In the genomic region with DNA sequence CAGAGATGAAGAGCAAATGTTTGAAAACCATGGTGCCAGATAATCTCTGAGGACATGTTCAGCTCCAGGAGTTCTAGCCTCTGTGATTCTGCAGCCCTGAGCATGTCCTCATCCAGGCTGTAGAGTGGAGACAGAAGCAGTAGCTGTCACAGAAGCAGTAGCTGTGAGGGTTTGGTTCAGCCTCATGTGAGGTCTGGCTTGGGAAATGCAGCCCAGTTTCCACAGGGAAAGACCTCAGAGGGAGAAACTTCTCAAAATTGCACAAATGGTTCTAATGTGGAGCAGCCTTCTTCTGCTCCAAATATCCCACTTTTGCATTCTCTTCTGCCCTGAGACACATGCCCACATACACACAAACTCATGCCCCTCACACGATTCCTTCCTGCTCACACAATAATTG, we compare ENCODE assay signal across 13 cellular contexts. TPM values are rescaled to one million over a fixed set of nuclear protein-coding genes. Genes with fewer than 3 reads are reported as not detected.
DNase-seq lines count a peak whose midpoint lies in the region; ATAC-seq, FAIRE-seq and TF ChIP-seq lines count a peak whose summit lies in the region.
"Had no signal": no experiment of that assay in that cellular context is flagged by ENCODE, and none has a peak within 500 bp of the region (broad histone marks: within the 10 kb centered on the region; RNA-seq: fewer than 3 reads in every experiment).

No MANE protein-coding gene starts in this region.

- ATAC-seq in WTC11 (no peak), foreskin keratinocyte (no peak), psoas muscle (no peak), HG02973 (IDR thresholded peaks at IDR 0.05; ENCODE audit: unreplicated experiment) (no peak)

- H3K27me3 ChIP-seq in AG04450 (ENCODE audit: control insufficient read depth, insufficient read depth, low read length) (no peaks in the 10 kb centered on the region), foreskin keratinocyte (no peaks in the 10 kb centered on the region), psoas muscle (ENCODE audit: insufficient read depth in 3 of 3, low read length in 2 of 3) (no peaks in the 10 kb centered on the region)

- no peak overlapping the region for H3K4me3 Mint-ChIP-seq in WTC11
- H3K4me3 Mint-ChIP-seq: T-helper 1 cell treated with Interleukin-12 subunit alpha and Interleukin-12 subunit beta and Interleukin-4 antibody, amounts not matched to agents 30 μg/mL and 1 μg/mL, for 36 hours had no signal

- DNase-seq in AG04450 (ENCODE audit: low read depth, low spot score), result no peak
- DNase-seq in WTC11 (ENCODE audit: low spot score), result no peak
- DNase-seq in foreskin keratinocyte, result no peak
- no peak for DNase-seq in psoas muscle
- no peak for DNase-seq in urothelium cell line (ENCODE audit: low spot score)
- no peak for DNase-seq in activated T-cell treated with anti-CD3 and anti-CD28 coated beads, Interleukin-2, amount 50 U/mL, for 48 hours
- DNase-seq in GM19239 (ENCODE audit: insufficient read length, low spot score), result no peak
- DNase-seq: activated CD8-positive, alpha-beta memory T cell treated with anti-CD3 and anti-CD28 coated beads for 24 hours; NCI-H1417 had no signal

- no peaks in the 10 kb centered on the region for H3K9me3 ChIP-seq in AG04450 (ENCODE audit: control insufficient read depth, insufficient read depth, low read length)
- no peaks in the 10 kb centered on the region for H3K9me3 ChIP-seq in psoas muscle

- no peaks in the 10 kb centered on the region for H3K27me3 Mint-ChIP-seq in WTC11 (ENCODE audit: low read depth)

- peak overlapping the region; percentile 97 for H3K27ac ChIP-seq in AG04450 (ENCODE audit: low read depth, low read length)
- peak overlapping the region; percentile 93 for H3K27ac ChIP-seq in foreskin keratinocyte
- peak overlapping the region; percentile 72 for H3K27ac ChIP-seq in psoas muscle
- H3K27ac ChIP-seq: parathyroid adenoma had no signal

- WGBS in psoas muscle, 3 donors, result 58 to 70% (median 68%) methylated on average over 1 of the region's 1 CpG

- peaks cover 35% of the 10 kb centered on the region for H3K36me3 Mint-ChIP-seq in WTC11

- CTCF ChIA-PET in AG04450 (lab: Charles Lee), result interaction anchor here (0.6 to 10.2 kb wide), 24 partner anchors 9 to 853 kb away, joined by 3 to 78 read pairs (median 5); no protein-coding TSS in a partner anchor
- CTCF ChIA-PET in WTC11 (lab: Charles Lee), result interaction anchor here (1.6 to 1.8 kb wide), 2 partner anchors 16 to 21 kb away, joined by 4 to 6 read pairs; no protein-coding TSS in a partner anchor

- H3K9me3 Mint-ChIP-seq in WTC11, result no peaks in the 10 kb centered on the region
- H3K9me3 Mint-ChIP-seq: T-helper 1 cell treated with Interleukin-12 subunit alpha and Interleukin-12 subunit beta and Interleukin-4 antibody, amounts not matched to agents 30 μg/mL and 1 μg/mL, for 36 hours had no signal

- H3K4me1 Mint-ChIP-seq in WTC11, result no peaks in the 10 kb centered on the region; the same call in 1 of the 2 replicates

- H3K27ac Mint-ChIP-seq in WTC11, result peak overlapping the region; percentile 46; the same call in 1 of the 2 replicates
- H3K27ac Mint-ChIP-seq: T-helper 1 cell treated with Interleukin-12 subunit alpha and Interleukin-12 subunit beta and Interleukin-4 antibody, amounts not matched to agents 30 μg/mL and 1 μg/mL, for 36 hours had no signal

- FAIRE-seq in urothelium cell line (lab: Jason Lieb, UNC), result no peak
- no peak for FAIRE-seq in GM19239 (lab: Jason Lieb, UNC)
- FAIRE-seq: islet of Langerhans had no signal

- H3K4me3 ChIP-seq in AG04450 (ENCODE audit: low read depth, low read length) (no peak overlapping the region), psoas muscle (no peak overlapping the region)

- peaks cover 0 to 26% of the 10 kb centered on the region in 2 donors for H3K36me3 ChIP-seq in psoas muscle (ENCODE audit: insufficient read depth in 1 of 2, low read depth in 1 of 2)

- no peak for TF ChIP-seq CTCF in AG04450 (IDR thresholded peaks at IDR 0.05; ENCODE audit: low read depth, low read length)
- TF ChIP-seq CTCF in WTC11 (IDR thresholded peaks at IDR 0.05), result no peak
- TF ChIP-seq CTCF in foreskin keratinocyte (conservative IDR thresholded peaks at IDR 0.05), result no peak
- no peak for TF ChIP-seq CTCF in psoas muscle (IDR thresholded peaks at IDR 0.05)

- intact Hi-C loops in psoas muscle (cut with DNase I), result loop anchor here (2.0 to 5.0 kb wide), 2 partner anchors 159 to 160 kb away; no protein-coding TSS in a partner anchor

- POLR2A ChIA-PET in AG04450 (lab: Yijun Ruan, JAX), result interaction anchor here (1.0 kb wide), 1 partner anchor 14 kb away, joined by 4 read pairs; no protein-coding TSS in a partner anchor
- POLR2A ChIA-PET in WTC11 (lab: Charles Lee), result no interaction called here

- peaks cover 25% of the 10 kb centered on the region for H3K4me1 ChIP-seq in foreskin keratinocyte
- no peaks in the 10 kb centered on the region for H3K4me1 ChIP-seq in psoas muscle
- H3K4me1 ChIP-seq: parathyroid adenoma had no signal

TF ChIP-seq in WTC11, 78 proteins besides CTCF, POLR2A, EP300 and RAD21:
- TF ChIP-seq MYBL2 (CRISPR knock-in tag; IDR thresholded peaks at IDR 0.05) (no peak), TEAD4 (CRISPR knock-in tag; IDR thresholded peaks at IDR 0.05) (no peak), GABPB1 (CRISPR knock-in tag; IDR thresholded peaks at IDR 0.05) (no peak), ZNF317 (CRISPR knock-in tag; IDR thresholded peaks at IDR 0.05; ENCODE audit: borderline replicate concordance, low read depth) (no peak)
- TF ChIP-seq, protein P1, sequence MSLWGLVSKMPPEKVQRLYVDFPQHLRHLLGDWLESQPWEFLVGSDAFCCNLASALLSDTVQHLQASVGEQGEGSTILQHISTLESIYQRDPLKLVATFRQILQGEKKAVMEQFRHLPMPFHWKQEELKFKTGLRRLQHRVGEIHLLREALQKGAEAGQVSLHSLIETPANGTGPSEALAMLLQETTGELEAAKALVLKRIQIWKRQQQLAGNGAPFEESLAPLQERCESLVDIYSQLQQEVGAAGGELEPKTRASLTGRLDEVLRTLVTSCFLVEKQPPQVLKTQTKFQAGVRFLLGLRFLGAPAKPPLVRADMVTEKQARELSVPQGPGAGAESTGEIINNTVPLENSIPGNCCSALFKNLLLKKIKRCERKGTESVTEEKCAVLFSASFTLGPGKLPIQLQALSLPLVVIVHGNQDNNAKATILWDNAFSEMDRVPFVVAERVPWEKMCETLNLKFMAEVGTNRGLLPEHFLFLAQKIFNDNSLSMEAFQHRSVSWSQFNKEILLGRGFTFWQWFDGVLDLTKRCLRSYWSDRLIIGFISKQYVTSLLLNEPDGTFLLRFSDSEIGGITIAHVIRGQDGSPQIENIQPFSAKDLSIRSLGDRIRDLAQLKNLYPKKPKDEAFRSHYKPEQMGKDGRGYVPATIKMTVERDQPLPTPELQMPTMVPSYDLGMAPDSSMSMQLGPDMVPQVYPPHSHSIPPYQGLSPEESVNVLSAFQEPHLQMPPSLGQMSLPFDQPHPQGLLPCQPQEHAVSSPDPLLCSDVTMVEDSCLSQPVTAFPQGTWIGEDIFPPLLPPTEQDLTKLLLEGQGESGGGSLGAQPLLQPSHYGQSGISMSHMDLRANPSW (CRISPR knock-in tag; conservative IDR thresholded peaks at IDR 0.05; ENCODE audit: low read depth), result no peak
- TF ChIP-seq, protein P2, sequence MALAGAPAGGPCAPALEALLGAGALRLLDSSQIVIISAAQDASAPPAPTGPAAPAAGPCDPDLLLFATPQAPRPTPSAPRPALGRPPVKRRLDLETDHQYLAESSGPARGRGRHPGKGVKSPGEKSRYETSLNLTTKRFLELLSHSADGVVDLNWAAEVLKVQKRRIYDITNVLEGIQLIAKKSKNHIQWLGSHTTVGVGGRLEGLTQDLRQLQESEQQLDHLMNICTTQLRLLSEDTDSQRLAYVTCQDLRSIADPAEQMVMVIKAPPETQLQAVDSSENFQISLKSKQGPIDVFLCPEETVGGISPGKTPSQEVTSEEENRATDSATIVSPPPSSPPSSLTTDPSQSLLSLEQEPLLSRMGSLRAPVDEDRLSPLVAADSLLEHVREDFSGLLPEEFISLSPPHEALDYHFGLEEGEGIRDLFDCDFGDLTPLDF (CRISPR knock-in tag; IDR thresholded peaks at IDR 0.05), result no peak
- TF ChIP-seq, protein P3, sequence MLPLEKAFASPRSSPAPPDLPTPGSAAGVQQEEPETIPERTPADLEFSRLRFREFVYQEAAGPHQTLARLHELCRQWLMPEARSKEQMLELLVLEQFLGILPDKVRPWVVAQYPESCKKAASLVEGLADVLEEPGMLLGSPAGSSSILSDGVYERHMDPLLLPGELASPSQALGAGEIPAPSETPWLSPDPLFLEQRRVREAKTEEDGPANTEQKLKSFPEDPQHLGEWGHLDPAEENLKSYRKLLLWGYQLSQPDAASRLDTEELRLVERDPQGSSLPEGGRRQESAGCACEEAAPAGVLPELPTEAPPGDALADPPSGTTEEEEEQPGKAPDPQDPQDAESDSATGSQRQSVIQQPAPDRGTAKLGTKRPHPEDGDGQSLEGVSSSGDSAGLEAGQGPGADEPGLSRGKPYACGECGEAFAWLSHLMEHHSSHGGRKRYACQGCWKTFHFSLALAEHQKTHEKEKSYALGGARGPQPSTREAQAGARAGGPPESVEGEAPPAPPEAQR (CRISPR knock-in tag; IDR thresholded peaks at IDR 0.05), result no peak

RNA-seq across cellular contexts. Expression of a gene that starts 48.4 kb away (rescaled TPM):
- polyA plus RNA-seq in AG04450 (2011; rRNA removed) (not detected in 2 replicates), foreskin keratinocyte (not detected in 2 replicates), psoas muscle (not detected)
- polyA minus RNA-seq in AG04450 (2011; rRNA and poly(A)+ RNA removed), result not detected in 2 replicates
- total RNA-seq in WTC11 (2021) (0.14 to 0.24 TPM (median 0.14 TPM) in 3 replicates), foreskin keratinocyte (not detected in 2 replicates), psoas muscle (not detected)
